ENCODE assay signal across 1 cellular context in genomic region chr5:133252133-133252480, GRCh38.
TF ChIP-seq lines count a peak whose summit lies in the region.

No MANE protein-coding gene starts in this region.

TF ChIP-seq in HepG2, 621 proteins besides CTCF, POLR2A, EP300 and RAD21 (continued from another document):
- TF ChIP-seq ZNF710 (CRISPR knock-in tag; IDR thresholded peaks at IDR 0.05; ENCODE audit: borderline replicate concordance) (no peak), ZNF264 (CRISPR knock-in tag; IDR thresholded peaks at IDR 0.05) (0 out of 2 replicates have a peak, but pooled peaks have one; percentile 12), HMGXB4 (CRISPR knock-in tag; IDR thresholded peaks at IDR 0.05; ENCODE audit: borderline replicate concordance in 1 of 2, low read depth in 1 of 2) (0 out of 4 replicates have a peak, but pooled peaks of 1 of the 2 experiments have one; percentile 7), REST (IDR thresholded peaks at IDR 0.05; ENCODE audit: borderline replicate concordance in 1 of 2, low read depth in 1 of 2, low read length in 2 of 2) (peak in 1 of 2 experiments; percentile 6; a peak in 1 of 4 replicates), RELA (CRISPR knock-in tag; IDR thresholded peaks at IDR 0.05) (no peak), POLR2AphosphoS5 (IDR thresholded peaks at IDR 0.05; ENCODE audit: low read depth, low read length) (peak; percentile 54), ZNF75D (CRISPR knock-in tag; IDR thresholded peaks at IDR 0.05; ENCODE audit: borderline replicate concordance) (no peak), ZNF749 (CRISPR knock-in tag; IDR thresholded peaks at IDR 0.05; ENCODE audit: borderline replicate concordance) (no peak), ESRRA (CRISPR knock-in tag; IDR thresholded peaks at IDR 0.05; ENCODE audit: low read depth) (no peak), ZFX (CRISPR knock-in tag; IDR thresholded peaks at IDR 0.05; ENCODE audit: low read depth) (peak; percentile 19; the same call in 1 of the 2 replicates), ZKSCAN8 (CRISPR knock-in tag; IDR thresholded peaks at IDR 0.05; ENCODE audit: borderline replicate concordance) (no peak), MZF1 (CRISPR knock-in tag; IDR thresholded peaks at IDR 0.05; ENCODE audit: borderline replicate concordance) (no peak), ISX (CRISPR knock-in tag; conservative IDR thresholded peaks at IDR 0.05) (0 out of 2 replicates have a peak, but pooled peaks have one; percentile 45), MED1 (CRISPR knock-in tag; IDR thresholded peaks at IDR 0.05) (peak; percentile 3; the same call in 1 of the 2 replicates), MAZ (IDR thresholded peaks at IDR 0.05; ENCODE audit: borderline replicate concordance, low read depth, low read length) (0 out of 2 replicates have a peak, but pooled peaks have one; percentile 8), MAZ (CRISPR knock-in tag; IDR thresholded peaks at IDR 0.05; ENCODE audit: low read depth) (no peak), HNF1A (IDR thresholded peaks at IDR 0.05; ENCODE audit: low read depth) (no peak), HNF1A (CRISPR knock-in tag; IDR thresholded peaks at IDR 0.05; ENCODE audit: borderline replicate concordance) (0 out of 2 replicates have a peak, but pooled peaks have one; percentile 1), POGZ (CRISPR knock-in tag; IDR thresholded peaks at IDR 0.05) (peak; percentile 56; the same call in 1 of the 2 replicates)
- TF ChIP-seq, protein P1, sequence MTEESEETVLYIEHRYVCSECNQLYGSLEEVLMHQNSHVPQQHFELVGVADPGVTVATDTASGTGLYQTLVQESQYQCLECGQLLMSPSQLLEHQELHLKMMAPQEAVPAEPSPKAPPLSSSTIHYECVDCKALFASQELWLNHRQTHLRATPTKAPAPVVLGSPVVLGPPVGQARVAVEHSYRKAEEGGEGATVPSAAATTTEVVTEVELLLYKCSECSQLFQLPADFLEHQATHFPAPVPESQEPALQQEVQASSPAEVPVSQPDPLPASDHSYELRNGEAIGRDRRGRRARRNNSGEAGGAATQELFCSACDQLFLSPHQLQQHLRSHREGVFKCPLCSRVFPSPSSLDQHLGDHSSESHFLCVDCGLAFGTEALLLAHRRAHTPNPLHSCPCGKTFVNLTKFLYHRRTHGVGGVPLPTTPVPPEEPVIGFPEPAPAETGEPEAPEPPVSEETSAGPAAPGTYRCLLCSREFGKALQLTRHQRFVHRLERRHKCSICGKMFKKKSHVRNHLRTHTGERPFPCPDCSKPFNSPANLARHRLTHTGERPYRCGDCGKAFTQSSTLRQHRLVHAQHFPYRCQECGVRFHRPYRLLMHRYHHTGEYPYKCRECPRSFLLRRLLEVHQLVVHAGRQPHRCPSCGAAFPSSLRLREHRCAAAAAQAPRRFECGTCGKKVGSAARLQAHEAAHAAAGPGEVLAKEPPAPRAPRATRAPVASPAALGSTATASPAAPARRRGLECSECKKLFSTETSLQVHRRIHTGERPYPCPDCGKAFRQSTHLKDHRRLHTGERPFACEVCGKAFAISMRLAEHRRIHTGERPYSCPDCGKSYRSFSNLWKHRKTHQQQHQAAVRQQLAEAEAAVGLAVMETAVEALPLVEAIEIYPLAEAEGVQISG (CRISPR knock-in tag; IDR thresholded peaks at IDR 0.05): 0 out of 2 replicates have a peak, but pooled peaks have one; percentile 30
- TF ChIP-seq, protein P2, sequence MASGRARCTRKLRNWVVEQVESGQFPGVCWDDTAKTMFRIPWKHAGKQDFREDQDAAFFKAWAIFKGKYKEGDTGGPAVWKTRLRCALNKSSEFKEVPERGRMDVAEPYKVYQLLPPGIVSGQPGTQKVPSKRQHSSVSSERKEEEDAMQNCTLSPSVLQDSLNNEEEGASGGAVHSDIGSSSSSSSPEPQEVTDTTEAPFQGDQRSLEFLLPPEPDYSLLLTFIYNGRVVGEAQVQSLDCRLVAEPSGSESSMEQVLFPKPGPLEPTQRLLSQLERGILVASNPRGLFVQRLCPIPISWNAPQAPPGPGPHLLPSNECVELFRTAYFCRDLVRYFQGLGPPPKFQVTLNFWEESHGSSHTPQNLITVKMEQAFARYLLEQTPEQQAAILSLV (CRISPR knock-in tag; IDR thresholded peaks at IDR 0.05; ENCODE audit: borderline replicate concordance): peak; percentile 8; the same call in 1 of the 2 replicates
- TF ChIP-seq, protein P3, sequence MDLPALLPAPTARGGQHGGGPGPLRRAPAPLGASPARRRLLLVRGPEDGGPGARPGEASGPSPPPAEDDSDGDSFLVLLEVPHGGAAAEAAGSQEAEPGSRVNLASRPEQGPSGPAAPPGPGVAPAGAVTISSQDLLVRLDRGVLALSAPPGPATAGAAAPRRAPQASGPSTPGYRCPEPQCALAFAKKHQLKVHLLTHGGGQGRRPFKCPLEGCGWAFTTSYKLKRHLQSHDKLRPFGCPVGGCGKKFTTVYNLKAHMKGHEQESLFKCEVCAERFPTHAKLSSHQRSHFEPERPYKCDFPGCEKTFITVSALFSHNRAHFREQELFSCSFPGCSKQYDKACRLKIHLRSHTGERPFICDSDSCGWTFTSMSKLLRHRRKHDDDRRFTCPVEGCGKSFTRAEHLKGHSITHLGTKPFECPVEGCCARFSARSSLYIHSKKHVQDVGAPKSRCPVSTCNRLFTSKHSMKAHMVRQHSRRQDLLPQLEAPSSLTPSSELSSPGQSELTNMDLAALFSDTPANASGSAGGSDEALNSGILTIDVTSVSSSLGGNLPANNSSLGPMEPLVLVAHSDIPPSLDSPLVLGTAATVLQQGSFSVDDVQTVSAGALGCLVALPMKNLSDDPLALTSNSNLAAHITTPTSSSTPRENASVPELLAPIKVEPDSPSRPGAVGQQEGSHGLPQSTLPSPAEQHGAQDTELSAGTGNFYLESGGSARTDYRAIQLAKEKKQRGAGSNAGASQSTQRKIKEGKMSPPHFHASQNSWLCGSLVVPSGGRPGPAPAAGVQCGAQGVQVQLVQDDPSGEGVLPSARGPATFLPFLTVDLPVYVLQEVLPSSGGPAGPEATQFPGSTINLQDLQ (CRISPR knock-in tag; IDR thresholded peaks at IDR 0.05): 0 out of 2 replicates have a peak, but pooled peaks have one; percentile 29
TF ChIP-seq in HepG2: peak in this region for 21.
